In the genomic region with DNA sequence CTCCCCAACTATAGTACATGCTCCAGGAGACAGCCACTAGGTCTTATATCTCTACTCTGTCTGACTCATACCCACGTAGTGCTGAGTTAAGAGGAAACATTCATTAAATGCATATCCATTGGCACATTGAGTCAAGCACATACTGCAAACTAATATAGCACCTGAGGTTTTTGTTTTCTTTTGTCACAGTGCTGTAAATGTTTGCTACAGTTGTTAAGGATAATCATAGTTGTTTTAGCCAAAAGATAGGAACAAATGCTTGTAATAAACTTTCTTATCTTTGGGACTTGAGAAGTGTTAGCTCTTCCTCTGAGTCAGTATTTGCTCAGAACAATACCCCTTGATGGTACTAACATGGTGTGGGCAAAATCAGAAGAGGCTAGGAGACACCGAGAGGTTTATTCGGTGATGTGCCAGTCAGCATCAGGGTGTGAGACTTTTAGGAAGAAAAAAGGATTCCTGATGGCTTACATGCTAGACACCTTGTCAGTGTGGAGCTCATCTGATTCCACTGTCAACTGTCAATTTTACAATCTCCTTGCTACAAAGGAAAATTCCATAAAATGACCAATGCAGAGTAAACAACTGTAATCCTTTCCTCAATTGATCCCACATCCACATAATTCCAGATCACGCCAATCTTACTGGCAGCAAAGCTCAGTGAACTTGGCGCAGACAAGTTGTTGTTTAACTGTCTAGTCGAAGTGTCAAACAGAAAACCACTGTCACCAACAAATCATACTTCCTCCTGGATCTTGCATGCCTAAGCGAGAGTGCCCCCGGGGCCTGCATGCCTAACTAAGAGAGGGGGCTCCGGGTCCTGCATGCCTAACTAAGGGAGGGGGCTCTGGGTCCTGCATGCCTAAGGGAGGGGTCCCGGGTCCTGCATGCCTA, we compare ENCODE assay signal across 15 cellular contexts. TPM values are rescaled to one million over a fixed set of nuclear protein-coding genes. Genes with fewer than 3 reads are reported as not detected.
DNase-seq lines count a peak whose midpoint lies in the region; ATAC-seq and TF ChIP-seq lines count a peak whose summit lies in the region.
"Had no signal": no experiment of that assay in that cellular context is flagged by ENCODE, and none has a peak within 500 bp of the region (broad histone marks: within the 10 kb centered on the region; RNA-seq: fewer than 3 reads in every experiment).

No MANE protein-coding gene starts in this region.

- intact Hi-C loops in MCF 10A (cut with micrococcal nuclease), result no loop called here
- intact Hi-C loops in breast epithelium (cut with DNase I; ENCODE audit: low total_unique reads), result no loop called here

- no peak for TF ChIP-seq CTCF in MCF 10A (IDR thresholded peaks at IDR 0.05; ENCODE audit: unreplicated experiment)
- TF ChIP-seq CTCF in breast epithelium (IDR thresholded peaks at IDR 0.05), result no peak
- no peak for TF ChIP-seq CTCF in RWPE2 (IDR thresholded peaks at IDR 0.05; ENCODE audit: poor library complexity, severe bottlenecking)
- no peak for TF ChIP-seq CTCF in fibroblast of mammary gland (conservative IDR thresholded peaks at IDR 0.05; ENCODE audit: control insufficient read depth, insufficient read depth, low read depth, low read length)

- H3K27me3 Mint-ChIP-seq in MCF 10A (ENCODE audit: insufficient read depth, unreplicated experiment), result no peaks in the 10 kb centered on the region

- H3K9me3 Mint-ChIP-seq in MCF 10A (ENCODE audit: unreplicated experiment), result no peaks in the 10 kb centered on the region
- H3K9me3 Mint-ChIP-seq in stimulated activated effector memory CD8-positive, alpha-beta T cell treated with anti-CD3 and anti-CD28 coated beads, Interleukin-12 subunit alpha, Interleukin-12 subunit beta, amount 100 ng/mL, for 72 hours, result no peaks in the 10 kb centered on the region
- H3K9me3 Mint-ChIP-seq: activated T-cell treated with anti-CD3 and anti-CD28 coated beads, Interleukin-2, amount 50 U/mL, for 24 hours; central memory CD8-positive, alpha-beta T cell had no signal

- H3K9me3 ChIP-seq in breast epithelium (no peaks in the 10 kb centered on the region), RWPE2 (ENCODE audit: severe bottlenecking) (no peaks in the 10 kb centered on the region)
- H3K9me3 ChIP-seq: sigmoid colon, uterus had no signal

- no TSS peak for BruUV-seq in MCF 10A (replicated peaks; lab: Mats Ljungman, UMichigan)

- peaks cover 36% of the 10 kb centered on the region for H3K4me1 Mint-ChIP-seq in MCF 10A (ENCODE audit: insufficient read depth, unreplicated experiment)
- H3K4me1 Mint-ChIP-seq in stimulated activated effector memory CD8-positive, alpha-beta T cell treated with anti-CD3 and anti-CD28 coated beads, Interleukin-12 subunit alpha, Interleukin-12 subunit beta, amount 100 ng/mL, for 72 hours, result no peaks in the 10 kb centered on the region
- H3K4me1 Mint-ChIP-seq: central memory CD8-positive, alpha-beta T cell had no signal

- no peak for TF ChIP-seq POLR2A in breast epithelium (IDR thresholded peaks at IDR 0.05)

- DNase-seq in MCF 10A (ENCODE audit: unreplicated experiment) (peak; percentile 49), breast epithelium (ENCODE audit: low spot score in 2 of 2) (no peak), RWPE2 (ENCODE audit: low spot score) (no peak), fibroblast of mammary gland (ENCODE audit: low read depth) (peak; percentile 63), COLO668 (lab: John Stamatoyannopoulos, UW; ENCODE audit: unreplicated experiment) (no peak)
- no peak for DNase-seq in stimulated activated effector memory CD8-positive, alpha-beta T cell treated with anti-CD3 and anti-CD28 coated beads, Interleukin-12 subunit alpha, Interleukin-12 subunit beta, amount 100 ng/mL, for 72 hours (ENCODE audit: low spot score in 2 of 2)
- DNase-seq in stimulated activated CD4-positive, alpha-beta T cell treated with anti-CD3 and anti-CD28 coated beads, Interleukin-2, amount 100 ng/mL, for 24 hours, result no peak
- DNase-seq: activated T-cell treated with anti-CD3 and anti-CD28 coated beads, Interleukin-2, amount 50 U/mL, for 24 hours; NCI-H146; OCI-M1; sigmoid colon; uterus had no signal

- CTCF ChIA-PET in MCF 10A (lab: Yijun Ruan, JAX), result no interaction called here

- POLR2A ChIA-PET in MCF 10A (lab: Yijun Ruan, JAX), result interaction anchor here (0.5 to 0.9 kb wide), 2 partner anchors 15 to 1000 kb away, joined by 3 read pairs; no protein-coding TSS in a partner anchor

- H3K27ac Mint-ChIP-seq in MCF 10A (ENCODE audit: low read depth, unreplicated experiment), result peak overlapping the region; percentile 53
- H3K27ac Mint-ChIP-seq in stimulated activated effector memory CD8-positive, alpha-beta T cell treated with anti-CD3 and anti-CD28 coated beads, Interleukin-12 subunit alpha, Interleukin-12 subunit beta, amount 100 ng/mL, for 72 hours, result no peak overlapping the region
- H3K27ac Mint-ChIP-seq: activated T-cell treated with anti-CD3 and anti-CD28 coated beads, Interleukin-2, amount 50 U/mL, for 24 hours had no signal

- peaks cover 6% of the 10 kb centered on the region for H3K36me3 Mint-ChIP-seq in MCF 10A (ENCODE audit: insufficient read depth, unreplicated experiment)
- H3K36me3 Mint-ChIP-seq in stimulated activated effector memory CD8-positive, alpha-beta T cell treated with anti-CD3 and anti-CD28 coated beads, Interleukin-12 subunit alpha, Interleukin-12 subunit beta, amount 100 ng/mL, for 72 hours, result no peaks in the 10 kb centered on the region

- no peak overlapping the region for H3K4me3 ChIP-seq in breast epithelium
- H3K4me3 ChIP-seq in RWPE2 (ENCODE audit: severe bottlenecking), result no peak overlapping the region
- H3K4me3 ChIP-seq in fibroblast of mammary gland (ENCODE audit: control insufficient read depth, low read depth, low read length), result no peak overlapping the region
- H3K4me3 ChIP-seq: sigmoid colon, uterus had no signal

- H3K4me3 Mint-ChIP-seq in MCF 10A (ENCODE audit: unreplicated experiment), result no peak overlapping the region
- H3K4me3 Mint-ChIP-seq in stimulated activated effector memory CD8-positive, alpha-beta T cell treated with anti-CD3 and anti-CD28 coated beads, Interleukin-12 subunit alpha, Interleukin-12 subunit beta, amount 100 ng/mL, for 72 hours, result no peak overlapping the region
- H3K4me3 Mint-ChIP-seq: activated T-cell treated with anti-CD3 and anti-CD28 coated beads, Interleukin-2, amount 50 U/mL, for 24 hours; central memory CD8-positive, alpha-beta T cell had no signal

- ATAC-seq in RWPE2 (ENCODE audit: low read depth) (peak; percentile 78), GM19351 (IDR thresholded peaks at IDR 0.05; ENCODE audit: unreplicated experiment) (no peak)
- ATAC-seq in stimulated activated effector memory CD8-positive, alpha-beta T cell treated with anti-CD3 and anti-CD28 coated beads, Interleukin-12 subunit alpha, Interleukin-12 subunit beta, amount 100 ng/mL, for 72 hours, result peak; percentile 84

- H3K4me1 ChIP-seq in breast epithelium (no peaks in the 10 kb centered on the region), RWPE2 (ENCODE audit: insufficient read depth, poor library complexity, severe bottlenecking) (peaks cover 36% of the 10 kb centered on the region)
- H3K4me1 ChIP-seq: sigmoid colon, uterus had no signal

- H3K36me3 ChIP-seq in breast epithelium (no peaks in the 10 kb centered on the region), RWPE2 (ENCODE audit: low read depth) (no peaks in the 10 kb centered on the region)
- H3K36me3 ChIP-seq: sigmoid colon, uterus had no signal

- no peaks in the 10 kb centered on the region for H3K27me3 ChIP-seq in breast epithelium
- H3K27me3 ChIP-seq in RWPE2 (ENCODE audit: insufficient read depth, poor library complexity, severe bottlenecking), result no peaks in the 10 kb centered on the region
- H3K27me3 ChIP-seq: uterus had no signal

- H3K27ac ChIP-seq in breast epithelium, result no peak overlapping the region
- H3K27ac ChIP-seq in RWPE2 (ENCODE audit: poor library complexity, severe bottlenecking), result peak overlapping the region; percentile 42
- H3K27ac ChIP-seq: sigmoid colon, uterus had no signal

RNA-seq across cellular contexts. Expression of gene ELOVL2, which starts 36.1 kb away (rescaled TPM):
- total RNA-seq in MCF 10A (2022) (not detected in 2 replicates), breast epithelium (10 to 100 TPM in 1 of 3 donors, 1 to 10 TPM in 1, under 1 TPM in 1; 0.64 to 11.1 (median 2.6) TPM)
- total RNA-seq: glomerular endothelial cell had no signal

Comparison
In these comparisons a context has a peak if more than half of its experiments do, and no peak if none do; other contexts are left out.
1. DNase-seq: peak in MCF 10A (single experiment) and fibroblast of mammary gland (single experiment); none in breast epithelium (0 of 2), RWPE2 (single experiment), stimulated activated effector memory CD8-positive, alpha-beta T cell treated with anti-CD3 and anti-CD28 coated beads, Interleukin-12 subunit alpha, Interleukin-12 subunit beta, amount 100 ng/mL, for 72 hours (0 of 2), COLO668 (single experiment) and stimulated activated CD4-positive, alpha-beta T cell treated with anti-CD3 and anti-CD28 coated beads, Interleukin-2, amount 100 ng/mL, for 24 hours (0 of 2).